Comparison of ENCODE assay signal across 26 cellular contexts in genomic region chr7:155969192-155969929, GRCh38.
"Had no signal": no experiment of that assay in that cellular context is flagged by ENCODE, and none has a peak within 500 bp of the region (broad histone marks: within the 10 kb centered on the region; RNA-seq: fewer than 3 reads in every experiment).

No MANE protein-coding gene starts in this region.

- H3K4me2 ChIP-seq: SK-N-SH had no signal

- H3K9me3 ChIP-seq: left lung, ovary, psoas muscle, right atrium auricular region, SK-N-SH, testis had no signal

- H3K36me3 ChIP-seq: cardiac muscle cell, left lung, ovary, right atrium auricular region, WERI-Rb-1 had no signal

- H3K9me2 ChIP-seq: SK-N-SH had no signal

- H3K27me3 ChIP-seq: cardiac muscle cell, foreskin keratinocyte, ovary, right atrium auricular region, testis had no signal

- H3K9ac ChIP-seq: SK-N-SH had no signal

- H3K4me3 Mint-ChIP-seq: activated CD4-positive, alpha-beta T cell treated with anti-CD3 and anti-CD28 coated beads, Interleukin-2, amount 10 ng/mL, durations not matched to agents 7 days and 5 days; activated CD8-positive, alpha-beta T cell treated with anti-CD3 and anti-CD28 coated beads, Interleukin-2, amount 10 ng/mL, durations not matched to agents 7 days and 5 days; activated naive CD4-positive, alpha-beta T cell treated with anti-CD3 and anti-CD28 coated beads for 36 hours; activated naive CD8-positive, alpha-beta T cell treated with anti-CD3 and anti-CD28 coated beads, Interleukin-2, amount 10 ng/mL, durations not matched to agents 7 days and 5 days; dendritic cell treated with granulocyte-macrophage colony-stimulating factor and Interleukin-4, amounts not matched to agents 40 ng/mL and 50 ng/mL, for 4 days; natural killer cell; stimulated activated memory B cell treated with anti-CD40 and anti-IgM and Interleukin-4, amounts not matched to agents 10 μg/mL and 1 μg/mL and 100 μg/mL, for 72 hours had no signal

- FAIRE-seq: TTC549 had no signal

- H3K4me3 ChIP-seq: cardiac muscle cell, left lung, ovary, psoas muscle, right atrium auricular region, testis had no signal

- H3K4me1 Mint-ChIP-seq: natural killer cell had no signal

- H3K36me3 Mint-ChIP-seq: activated naive CD8-positive, alpha-beta T cell treated with anti-CD3 and anti-CD28 coated beads, Interleukin-2, amount 10 ng/mL, durations not matched to agents 7 days and 5 days; natural killer cell; stimulated activated memory B cell treated with anti-CD40 and anti-IgM and Interleukin-4, amounts not matched to agents 10 μg/mL and 1 μg/mL and 100 μg/mL, for 72 hours had no signal

- DNase-seq: activated CD4-positive, alpha-beta T cell treated with anti-CD3 and anti-CD28 coated beads, Interleukin-2, amount 10 ng/mL, durations not matched to agents 7 days and 5 days; activated CD4-positive, CD25-positive, alpha-beta regulatory T cell treated with anti-CD3 and anti-CD28 coated beads, Interleukin-2, amount 50 U/mL, for 72 hours; activated CD8-positive, alpha-beta T cell treated with anti-CD3 and anti-CD28 coated beads, Interleukin-2, amount 10 ng/mL, durations not matched to agents 7 days and 5 days; activated effector memory CD4-positive, alpha-beta T cell treated with Interleukin-2 at 50 U/mL for 16 hours; activated naive CD4-positive, alpha-beta T cell treated with anti-CD3 and anti-CD28 coated beads for 36 hours; activated naive CD8-positive, alpha-beta T cell treated with anti-CD3 and anti-CD28 coated beads, Interleukin-2, amount 10 ng/mL, durations not matched to agents 7 days and 5 days; activated T-cell treated with anti-CD3 and anti-CD28 coated beads, Interleukin-2, amount 50 U/mL, for 48 hours; amygdala; effector CD4-positive, alpha-beta T cell; erythroblast; foreskin keratinocyte; midbrain; natural killer cell; ovary; psoas muscle; SK-N-SH; stimulated activated CD4-positive, alpha-beta T cell treated with anti-CD3 and anti-CD28 coated beads, Interleukin-2, amount 100 ng/mL, for 24 hours; testis; trophoblast cell; WERI-Rb-1 had no signal

- H3K9me3 Mint-ChIP-seq: activated CD4-positive, alpha-beta T cell treated with anti-CD3 and anti-CD28 coated beads, Interleukin-2, amount 10 ng/mL, durations not matched to agents 7 days and 5 days; activated naive CD4-positive, alpha-beta T cell treated with anti-CD3 and anti-CD28 coated beads for 36 hours; dendritic cell treated with granulocyte-macrophage colony-stimulating factor and Interleukin-4, amounts not matched to agents 40 ng/mL and 50 ng/mL, for 4 days; natural killer cell had no signal

- H3K27ac ChIP-seq: cardiac muscle cell, foreskin keratinocyte, left lung, ovary, psoas muscle, right atrium auricular region, testis, WERI-Rb-1 had no signal

- ATAC-seq: activated CD8-positive, alpha-beta T cell treated with anti-CD3 and anti-CD28 coated beads, Interleukin-2, amount 10 ng/mL, durations not matched to agents 7 days and 5 days; foreskin keratinocyte; left lung; natural killer cell; psoas muscle; stimulated activated memory B cell treated with anti-CD40 and anti-IgM and Interleukin-4, amounts not matched to agents 10 μg/mL and 1 μg/mL and 100 μg/mL, for 72 hours had no signal

- H3K27ac Mint-ChIP-seq: activated CD4-positive, alpha-beta T cell treated with anti-CD3 and anti-CD28 coated beads, Interleukin-2, amount 10 ng/mL, durations not matched to agents 7 days and 5 days; activated CD8-positive, alpha-beta T cell treated with anti-CD3 and anti-CD28 coated beads, Interleukin-2, amount 10 ng/mL, durations not matched to agents 7 days and 5 days; activated naive CD4-positive, alpha-beta T cell treated with anti-CD3 and anti-CD28 coated beads for 36 hours; activated naive CD8-positive, alpha-beta T cell treated with anti-CD3 and anti-CD28 coated beads, Interleukin-2, amount 10 ng/mL, durations not matched to agents 7 days and 5 days; dendritic cell treated with granulocyte-macrophage colony-stimulating factor and Interleukin-4, amounts not matched to agents 40 ng/mL and 50 ng/mL, for 4 days; natural killer cell; stimulated activated memory B cell treated with anti-CD40 and anti-IgM and Interleukin-4, amounts not matched to agents 10 μg/mL and 1 μg/mL and 100 μg/mL, for 72 hours had no signal

- H3K4me1 ChIP-seq: left lung, psoas muscle, right atrium auricular region, testis had no signal
